In genomic region chr7:102372796-102373195, GRCh38 we compare ENCODE assay signal across 12 cellular contexts. TPM values are rescaled to one million over a fixed set of nuclear protein-coding genes. Genes with fewer than 3 reads are reported as not detected.
A peak's percentile ranks its signal among the peaks of the same experiment; 100 is the strongest.
DNase-seq lines count a peak whose midpoint lies in the region; ATAC-seq, FAIRE-seq and TF ChIP-seq lines count a peak whose summit lies in the region.
"Not testable (repeated sequence)": the region's sequence is repeated elsewhere in the genome, so short reads cannot be mapped to it uniquely, and the experiment has no call there.
"Had no signal": no experiment of that assay in that cellular context is flagged by ENCODE, and none has a peak within 500 bp of the region (broad histone marks: within the 10 kb centered on the region; RNA-seq: fewer than 3 reads in every experiment).

No MANE protein-coding gene starts in this region.

- not testable (repeated sequence) for H3K9ac ChIP-seq in GM23248

- DNase-seq in GM23248 (peak; percentile 4), MG63 (peak; percentile 2), adrenal gland (peak in 5 of 7 donors; percentile 33 to 70 (median 52)), cerebellar cortex (ENCODE audit: low spot score) (peak; percentile 54), fibroblast of mammary gland (ENCODE audit: low read depth) (peak; percentile 21), pancreas (peak in 2 of 6 donors; percentile 37 to 39)

- peaks cover 76% of the 10 kb centered on the region for H3K79me2 ChIP-seq in GM23248 (ENCODE audit: insufficient read depth)

- TF ChIP-seq POLR2A in adrenal gland (IDR thresholded peaks at IDR 0.05): not testable (repeated sequence)

- not testable (repeated sequence) for H3K9me3 ChIP-seq in GM23248 (ENCODE audit: low read depth); MG63; adrenal gland (replicated peaks in 1 of 3); pancreas

- intact Hi-C loops in adrenal gland (cut with DNase I); pancreas (cut with DNase I): not testable (repeated sequence)

- TF ChIP-seq CTCF in adrenal gland (IDR thresholded peaks at IDR 0.05); fibroblast of mammary gland (conservative IDR thresholded peaks at IDR 0.05; ENCODE audit: control insufficient read depth, insufficient read depth, low read depth, low read length); pancreas (IDR thresholded peaks at IDR 0.05): not testable (repeated sequence)

- not testable (repeated sequence) for H3K27me3 ChIP-seq in GM23248 (replicated peaks; ENCODE audit: insufficient read depth); MG63; adrenal gland; pancreas

- not testable (repeated sequence) for H3K9me2 ChIP-seq in GM23248 (ENCODE audit: insufficient read depth)

- not testable (repeated sequence) for H3K4me2 ChIP-seq in GM23248 (ENCODE audit: unreplicated experiment)

- peaks cover 21% of the 10 kb centered on the region for H3K36me3 ChIP-seq in GM23248 (ENCODE audit: low read depth)
- peaks cover 11% of the 10 kb centered on the region for H3K36me3 ChIP-seq in MG63
- H3K36me3 ChIP-seq in adrenal gland (replicated peaks in 1 of 2): peaks cover 0 to 15% of the 10 kb centered on the region in 2 donors
- H3K36me3 ChIP-seq in pancreas: peaks cover 0 to 14% (median 0%) of the 10 kb centered on the region in 3 donors

- not testable (repeated sequence) for FAIRE-seq in pancreas (lab: Jason Lieb, UNC)

- H3K27ac ChIP-seq in GM23248, adrenal gland, pancreas: not testable (repeated sequence)

- H3K4me3 ChIP-seq in GM23248; MG63; adrenal gland; fibroblast of mammary gland (ENCODE audit: control insufficient read depth, low read depth, low read length); pancreas: not testable (repeated sequence)

- not testable (repeated sequence) for H4K20me1 ChIP-seq in GM23248 (ENCODE audit: insufficient read depth)

- WGBS in GM23248 (ENCODE audit: low coverage in 1 of 2, low lambda C conversion rate in 2 of 2, missing lambda C conversion rate in 2 of 2), 2 experiments: 21 to 30% methylated on average over 2 of the region's 2 CpGs
- WGBS in adrenal gland, 4 donors: 38 to 64% (median 51%) methylated on average over 2 of the region's 2 CpGs
- 34 to 37% methylated on average over 2 of the region's 2 CpGs for WGBS in pancreas, 2 donors

- not testable (repeated sequence) for H3K4me1 ChIP-seq in GM23248 (ENCODE audit: insufficient read depth); adrenal gland (replicated peaks in 1 of 2); pancreas

- ATAC-seq in pancreas: peak; percentile 47 to 65 (median 62)

- not testable (repeated sequence) for H2AFZ ChIP-seq in GM23248

- H3F3A ChIP-seq in GM23248 (ENCODE audit: insufficient read depth): not testable (repeated sequence)

- in situ Hi-C loops in GM23248 (cut with MboI): not testable (repeated sequence)

RNA-seq across cellular contexts. Expression of gene SPDYE6, which starts 16.6 kb away (rescaled TPM):
- not detected in 2 replicates for total RNA-seq in GM23248 (2014; rRNA removed; shearing (Covaris generic))
- polyA plus RNA-seq in GM23248 (2016; fragmentation: Nextera tagmentation; extraction: Ambion mirVana) (0.19 TPM in 1 of 2 replicates, not detected in the other), adrenal gland (not detected), pancreas (not detected)
- total RNA-seq in MG63 (2014; rRNA removed; shearing (Covaris generic); ENCODE audit: low replicate concordance): not detected in 2 replicates
- total RNA-seq in adrenal gland (not detected), pancreas (not detected)
- total RNA-seq: A673; CD4-positive, alpha-beta memory T cell; CD4-positive, CD25-positive, alpha-beta regulatory T cell; CD8-positive, alpha-beta memory T cell; Daoy had no signal
- polyA plus RNA-seq: AG04450 had no signal

RNA-seq across cellular contexts. Expression of gene PRKRIP1, which starts 23.4 kb away (rescaled TPM):
- 14.8 and 17.3 TPM in 2 replicates for total RNA-seq in GM23248 (2014; rRNA removed; shearing (Covaris generic))
- polyA plus RNA-seq in GM23248 (2016; fragmentation: Nextera tagmentation; extraction: Ambion mirVana) (19.1 and 20.3 TPM in 2 replicates), adrenal gland (100 to 1,000 TPM in 1 of 3 donors, 10 to 100 TPM in 2; 27.7 to 114 (median 65.9) TPM), pancreas (10 to 100 TPM; 34.3 to 40.1 TPM)
- 7.6 and 16.2 TPM in 2 replicates for total RNA-seq in MG63 (2014; rRNA removed; shearing (Covaris generic); ENCODE audit: low replicate concordance)
- total RNA-seq in adrenal gland (10 to 100 TPM; 19.4 to 54.7 (median 31.1) TPM), pancreas (10 to 100 TPM in 4 of 6 donors, 1 to 10 TPM in 2; 9.1 to 13.8 (median 10.8) TPM)
